In the genomic region with DNA sequence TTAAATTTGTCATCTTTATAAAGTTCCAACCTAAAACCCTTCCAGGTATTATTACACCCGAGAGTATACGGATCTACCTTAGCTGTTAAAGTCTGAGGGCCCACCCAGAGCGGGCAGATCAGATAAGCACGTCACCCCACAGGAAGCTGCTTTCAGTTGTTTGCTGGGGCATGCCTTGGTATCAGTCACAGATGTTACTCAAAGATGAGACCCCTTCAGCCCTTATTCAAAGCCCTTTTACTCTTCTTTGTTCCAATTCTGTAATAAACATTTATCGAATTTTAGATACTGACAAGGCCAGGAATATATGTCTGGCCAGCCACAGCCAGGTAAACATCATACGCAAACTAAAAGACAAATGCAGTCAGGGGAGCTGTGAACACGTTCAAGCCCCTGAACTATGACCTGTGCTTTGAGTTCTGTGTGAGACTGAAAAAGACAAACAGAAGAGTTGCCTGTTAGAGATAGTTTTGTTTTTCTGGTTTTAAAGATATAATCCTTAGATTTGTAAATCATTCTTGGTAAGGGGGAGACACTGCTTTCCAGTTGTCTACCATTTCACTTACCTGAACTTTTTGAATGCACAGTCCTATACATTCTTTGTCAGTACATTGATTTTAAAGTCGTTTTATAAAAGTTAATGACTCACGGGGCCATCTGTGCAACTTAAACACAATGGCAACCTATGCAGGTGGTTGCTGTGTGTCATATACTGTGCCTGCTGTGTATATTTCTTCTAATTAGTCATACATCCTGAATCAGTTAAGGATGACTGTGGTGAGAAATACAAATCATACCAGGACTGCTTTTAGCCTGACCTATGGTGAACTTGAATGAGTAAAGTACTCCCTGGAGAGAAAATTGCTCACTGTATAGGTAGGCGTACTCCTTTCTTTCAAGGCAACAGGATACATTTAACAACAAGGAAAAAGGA, we compare ENCODE assay signal across 9 cellular contexts.
DNase-seq lines count a peak whose midpoint lies in the region; ATAC-seq and TF ChIP-seq lines count a peak whose summit lies in the region.
"Had no signal": no experiment of that assay in that cellular context is flagged by ENCODE, and none has a peak within 500 bp of the region (broad histone marks: within the 10 kb centered on the region; RNA-seq: fewer than 3 reads in every experiment).

No MANE protein-coding gene starts in this region.

- H3K27me3 Mint-ChIP-seq in type B pancreatic cell = peaks cover 2% of the 10 kb centered on the region

- H3K27ac Mint-ChIP-seq in type B pancreatic cell = peak overlapping the region; percentile 44
- H3K27ac Mint-ChIP-seq: memory B cell had no signal

- in situ Hi-C loops in G401 (cut with HindIII; ENCODE audit: low sequenced_read_pairs) = no loop called here

- DNase-seq in BJ (ENCODE audit: low read depth) (peak; percentile 83), SW480 (ENCODE audit: low spot score) (peak; percentile 79), fibroblast of peridontal ligament (ENCODE audit: extremely low read depth) (peak; percentile 90), type B pancreatic cell (ENCODE audit: extremely low spot score, unreplicated experiment) (no peak), G401 (ENCODE audit: low spot score) (no peak)
- DNase-seq in central memory CD4-positive, alpha-beta T cell = no peak

- peak; percentile 96 for ATAC-seq in GM19035 (IDR thresholded peaks at IDR 0.05; ENCODE audit: unreplicated experiment)
- peak; percentile 94 for ATAC-seq in HG03103 (IDR thresholded peaks at IDR 0.05; ENCODE audit: low read depth, unreplicated experiment)

- H3K36me3 ChIP-seq in BJ (ENCODE audit: control insufficient read depth, insufficient read depth, low read length) = no peaks in the 10 kb centered on the region

- H3K4me3 Mint-ChIP-seq in type B pancreatic cell = no peak overlapping the region
- H3K4me3 Mint-ChIP-seq: memory B cell had no signal

- peaks cover 5% of the 10 kb centered on the region for H3K9me3 Mint-ChIP-seq in type B pancreatic cell

- H3K4me1 Mint-ChIP-seq in type B pancreatic cell (ENCODE audit: unreplicated experiment) = peaks cover 13% of the 10 kb centered on the region
- H3K4me1 Mint-ChIP-seq: memory B cell had no signal

- H3K4me3 ChIP-seq in BJ (ENCODE audit: low read depth, low read length) = no peak overlapping the region

- no peak for TF ChIP-seq CTCF in BJ (IDR thresholded peaks at IDR 0.05; ENCODE audit: insufficient read depth, low read depth, low read length)
- TF ChIP-seq CTCF in type B pancreatic cell (conservative IDR thresholded peaks at IDR 0.05) = no peak

- CTCF ChIA-PET in BJ (lab: Yijun Ruan, JAX) = no interaction called here

- POLR2A ChIA-PET in BJ (lab: Charles Lee) = no interaction called here

- no peaks in the 10 kb centered on the region for H3K36me3 Mint-ChIP-seq in type B pancreatic cell

- H3K27me3 ChIP-seq in BJ (ENCODE audit: control insufficient read depth, insufficient read depth, low read length) = no peaks in the 10 kb centered on the region

Comparison
In these comparisons a context has a peak if more than half of its experiments do, and no peak if none do; other contexts are left out.
1. DNase-seq: peak in BJ (single experiment), SW480 (single experiment) and fibroblast of peridontal ligament (single experiment); none in type B pancreatic cell (single experiment), G401 (single experiment) and central memory CD4-positive, alpha-beta T cell (single experiment).